Comparison of ENCODE assay signal across 21 cellular contexts in the genomic region with DNA sequence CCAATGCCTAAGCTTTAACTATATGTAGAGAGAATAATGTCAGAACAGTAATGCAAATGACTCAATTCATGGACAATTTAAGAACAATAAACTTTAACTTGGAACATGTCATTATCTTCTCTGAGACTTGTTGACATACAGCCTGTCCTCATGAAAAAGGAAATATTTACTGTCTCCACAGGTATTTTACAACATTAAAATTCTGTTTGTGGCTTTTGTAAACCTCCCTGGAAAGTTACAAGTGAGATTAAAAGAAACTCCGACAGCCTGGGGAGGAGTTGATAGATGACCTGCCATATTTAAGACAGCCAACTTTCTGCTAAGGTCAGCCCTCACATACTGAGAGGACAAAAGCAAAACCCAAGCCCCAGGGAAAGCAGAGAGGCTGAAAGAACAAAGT.
DNase-seq lines count a peak whose midpoint lies in the region; ATAC-seq and TF ChIP-seq lines count a peak whose summit lies in the region.
"Had no signal": no experiment of that assay in that cellular context is flagged by ENCODE, and none has a peak within 500 bp of the region (broad histone marks: within the 10 kb centered on the region; RNA-seq: fewer than 3 reads in every experiment).

No MANE protein-coding gene starts in this region.

- POLR2A ChIA-PET in HEK293T (lab: Yijun Ruan, JAX): no interaction called here

- no peak for TF ChIP-seq CTCF in 22Rv1 (IDR thresholded peaks at IDR 0.05)

- CTCF ChIA-PET in HEK293T (lab: Yijun Ruan, JAX): no interaction called here

- DNase-seq in HEK293T (ENCODE audit: extremely low spot score) (peak; percentile 3), NCI-H345 treated with DMSO at 0.1 percent for 48 hours (lab: John Stamatoyannopoulos, UW; ENCODE audit: unreplicated experiment) (peak; percentile 71), astrocyte of the hippocampus (ENCODE audit: low read depth, low spot score) (peak; percentile 22), posterior cingulate gyrus (no peak), NCI-H128 (lab: John Stamatoyannopoulos, UW; ENCODE audit: unreplicated experiment) (no peak)
- DNase-seq in activated CD8-positive, alpha-beta memory T cell treated with anti-CD3 and anti-CD28 coated beads, Interleukin-2, amount 50 U/mL, for 48 hours: no peak
- DNase-seq: BE2C; CD4-positive, alpha-beta memory T cell; DMS53; EL; IMR-90; Karpas-422; MM.1S; NCI-H1092 treated with DMSO at 0.1 percent for 48 hours; NCI-H1694 treated with DMSO at 0.1 percent for 48 hours; NCI-H524; NK-92 treated with Interleukin-12 subunit alpha and Interleukin-12 subunit beta, amount 100 ng/mL, for 24 hours; Peyer's patch had no signal

- intact Hi-C loops in posterior cingulate gyrus (cut with DNase I): no loop called here

- no peak for ATAC-seq in HG03457 (IDR thresholded peaks at IDR 0.05; ENCODE audit: unreplicated experiment)

- peak overlapping the region; percentile 54 for H3K27ac ChIP-seq in 22Rv1
- H3K27ac ChIP-seq: Peyer's patch, SJSA1 had no signal

TF ChIP-seq in HEK293T, 16 proteins besides CTCF, POLR2A, EP300 and RAD21:
- TF ChIP-seq LEF1 (IDR thresholded peaks at IDR 0.05; ENCODE audit: borderline replicate concordance): no peak
- no peak for TF ChIP-seq HDGF (IDR thresholded peaks at IDR 0.05; ENCODE audit: borderline replicate concordance)
- no peak for TF ChIP-seq ARNT (IDR thresholded peaks at IDR 0.05)
- no peak for TF ChIP-seq L3MBTL2 (conservative IDR thresholded peaks at IDR 0.05)

Comparison
In these comparisons a context has a peak if more than half of its experiments do, and no peak if none do; other contexts are left out.
1. DNase-seq: peak in HEK293T (single experiment), NCI-H345 treated with DMSO at 0.1 percent for 48 hours (single experiment) and astrocyte of the hippocampus (single experiment); none in posterior cingulate gyrus (0 of 10), activated CD8-positive, alpha-beta memory T cell treated with anti-CD3 and anti-CD28 coated beads, Interleukin-2, amount 50 U/mL, for 48 hours (single experiment) and NCI-H128 (single experiment).